Comparison of ENCODE assay signal across 23 cellular contexts in genomic region chrX:41304178-41304577, GRCh38.
"Had no signal": no experiment of that assay in that cellular context is flagged by ENCODE, and none has a peak within 500 bp of the region (broad histone marks: within the 10 kb centered on the region; RNA-seq: fewer than 3 reads in every experiment).

No MANE protein-coding gene starts in this region.

- H3K9ac ChIP-seq: neural progenitor cell, parathyroid adenoma had no signal

- H3K9me3 ChIP-seq: colonic mucosa, mucosa of descending colon, right lobe of liver, thoracic aorta, tibial nerve, upper lobe of left lung had no signal

- H3K4me1 Mint-ChIP-seq: nephron had no signal

- DNase-seq: colonic mucosa; dermis blood vessel endothelial cell; effector memory CD8-positive, alpha-beta T cell; head of caudate nucleus; kidney; mesenchymal stem cell; mucosa of descending colon; naive B cell; right lobe of liver; small intestine; stimulated activated CD4-positive, alpha-beta T cell treated with anti-CD3 and anti-CD28 coated beads, Interleukin-15, amount 100 ng/mL, for 24 hours; stimulated activated CD4-positive, alpha-beta T cell treated with anti-CD3 and anti-CD28 coated beads, Interleukin-2, amount 100 ng/mL, for 48 hours; stimulated activated naive B cell treated with anti-CD40 and anti-IgM and Interleukin-4, amounts not matched to agents 10 μg/mL and 1 μg/mL and 100 μg/mL, for 72 hours; upper lobe of left lung had no signal

- ATAC-seq: effector memory CD8-positive, alpha-beta T cell; left lobe of liver; mucosa of descending colon; right lobe of liver; stimulated activated naive B cell treated with anti-CD40 and anti-IgM and Interleukin-4, amounts not matched to agents 10 μg/mL and 1 μg/mL and 100 μg/mL, for 72 hours had no signal

- H3K4me1 ChIP-seq: colonic mucosa, parathyroid adenoma, right lobe of liver, tibial nerve had no signal

- H3K36me3 ChIP-seq: colonic mucosa, neural progenitor cell, right lobe of liver, thoracic aorta, tibial nerve, upper lobe of left lung had no signal

- H3K27me3 Mint-ChIP-seq: effector memory CD8-positive, alpha-beta T cell; progenitor cell of endocrine pancreas; stimulated activated naive CD8-positive, alpha-beta T cell treated with anti-CD3 and anti-CD28 coated beads, Interleukin-15, Interleukin-2, amounts not matched to agents 100 ng/mL and 50 ng/mL, for 24 hours had no signal

- H3K36me3 Mint-ChIP-seq: mesothelial cell of epicardium; naive B cell; neural progenitor cell; stimulated activated naive B cell treated with anti-CD40 and anti-IgM and Interleukin-4, amounts not matched to agents 10 μg/mL and 1 μg/mL and 100 μg/mL, for 72 hours had no signal

- H3K9me3 Mint-ChIP-seq: effector memory CD8-positive, alpha-beta T cell; naive B cell; neural progenitor cell; stimulated activated naive B cell treated with anti-CD40 and anti-IgM and Interleukin-4, amounts not matched to agents 10 μg/mL and 1 μg/mL and 100 μg/mL, for 72 hours; stimulated activated naive CD8-positive, alpha-beta T cell treated with anti-CD3 and anti-CD28 coated beads, Interleukin-15, Interleukin-2, amounts not matched to agents 100 ng/mL and 50 ng/mL, for 24 hours had no signal

- H3K4me3 Mint-ChIP-seq: effector memory CD8-positive, alpha-beta T cell; mesothelial cell of epicardium; naive B cell; nephron; neural progenitor cell; stimulated activated naive B cell treated with anti-CD40 and anti-IgM and Interleukin-4, amounts not matched to agents 10 μg/mL and 1 μg/mL and 100 μg/mL, for 72 hours; stimulated activated naive CD8-positive, alpha-beta T cell treated with anti-CD3 and anti-CD28 coated beads, Interleukin-15, Interleukin-2, amounts not matched to agents 100 ng/mL and 50 ng/mL, for 24 hours had no signal

- H3K27ac Mint-ChIP-seq: effector memory CD8-positive, alpha-beta T cell; mesothelial cell of epicardium; nephron; progenitor cell of endocrine pancreas; stimulated activated naive B cell treated with anti-CD40 and anti-IgM and Interleukin-4, amounts not matched to agents 10 μg/mL and 1 μg/mL and 100 μg/mL, for 72 hours; stimulated activated naive CD8-positive, alpha-beta T cell treated with anti-CD3 and anti-CD28 coated beads, Interleukin-15, Interleukin-2, amounts not matched to agents 100 ng/mL and 50 ng/mL, for 24 hours had no signal

- H3K27me3 ChIP-seq: colonic mucosa, neural progenitor cell, right lobe of liver, tibial nerve, upper lobe of left lung had no signal

- H3K4me3 ChIP-seq: colonic mucosa, mucosa of descending colon, neural progenitor cell, right lobe of liver, thoracic aorta, tibial nerve, upper lobe of left lung had no signal

- H3K27ac ChIP-seq: colonic mucosa, neural progenitor cell, parathyroid adenoma, right lobe of liver, thoracic aorta, tibial nerve, upper lobe of left lung had no signal
